ENCODE assay signal across 10 cellular contexts in the genomic region with DNA sequence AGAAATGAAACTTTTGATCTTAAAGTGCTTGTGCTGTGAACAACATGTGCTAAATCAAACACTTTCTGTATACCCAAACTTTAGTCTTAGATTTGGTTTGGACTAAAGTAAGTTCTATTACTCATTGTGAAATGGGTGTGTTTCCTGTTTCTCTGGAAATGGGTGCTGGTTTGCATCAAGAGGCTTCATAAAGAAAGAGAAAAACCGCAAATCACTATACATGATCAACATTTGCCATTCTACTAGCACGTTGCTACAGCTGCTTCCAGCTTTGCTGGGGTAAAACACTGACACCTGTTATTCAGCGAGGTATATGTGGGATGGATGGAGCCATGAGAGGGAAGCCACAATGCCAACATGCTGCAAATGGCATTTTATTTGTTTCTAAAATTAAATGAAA.
DNase-seq lines count a peak whose midpoint lies in the region; ATAC-seq, FAIRE-seq and TF ChIP-seq lines count a peak whose summit lies in the region.
"Had no signal": no experiment of that assay in that cellular context is flagged by ENCODE, and none has a peak within 500 bp of the region (broad histone marks: within the 10 kb centered on the region; RNA-seq: fewer than 3 reads in every experiment).

No MANE protein-coding gene starts in this region.

- no peaks in the 10 kb centered on the region for H3K9me3 ChIP-seq in MG63
- H3K9me3 ChIP-seq: adrenal gland had no signal

- H3K36me3 ChIP-seq in MG63: no peaks in the 10 kb centered on the region
- H3K36me3 ChIP-seq: adrenal gland had no signal

- no peak overlapping the region for H3K4me3 ChIP-seq in MG63
- H3K4me3 ChIP-seq: adrenal gland had no signal

- H3K27me3 ChIP-seq in MG63: no peaks in the 10 kb centered on the region
- H3K27me3 ChIP-seq: adrenal gland had no signal

- H3K27ac Mint-ChIP-seq in activated naive CD8-positive, alpha-beta T cell treated with anti-CD3 and anti-CD28 coated beads for 36 hours: peak overlapping the region; percentile 85

- DNase-seq in GM12892 (ENCODE audit: insufficient read length): peak; percentile 16
- peak; percentile 8 for DNase-seq in activated naive CD8-positive, alpha-beta T cell treated with anti-CD3 and anti-CD28 coated beads for 36 hours
- DNase-seq in NOMO-1 (lab: John Stamatoyannopoulos, UW; ENCODE audit: unreplicated experiment in 2 of 2): no peak
- DNase-seq in RCC 7860 (ENCODE audit: low spot score): no peak
- DNase-seq in MG63: no peak
- DNase-seq in HK-2 (ENCODE audit: unreplicated experiment): no peak
- DNase-seq: adrenal gland, NCI-H446 had no signal

- H3K9me3 Mint-ChIP-seq in activated naive CD8-positive, alpha-beta T cell treated with anti-CD3 and anti-CD28 coated beads for 36 hours: no peaks in the 10 kb centered on the region

- TF ChIP-seq POLR2A in GM12892 (IDR thresholded peaks at IDR 0.05; ENCODE audit: low read depth, low read length): no peak

- no peak overlapping the region for H3K4me3 Mint-ChIP-seq in activated naive CD8-positive, alpha-beta T cell treated with anti-CD3 and anti-CD28 coated beads for 36 hours

- peaks cover 3% of the 10 kb centered on the region for H3K27me3 Mint-ChIP-seq in activated naive CD8-positive, alpha-beta T cell treated with anti-CD3 and anti-CD28 coated beads for 36 hours

- peak; percentile 89 for ATAC-seq in GM21381 (IDR thresholded peaks at IDR 0.05; ENCODE audit: unreplicated experiment)
- peak; percentile 96 for ATAC-seq in HG03439 (IDR thresholded peaks at IDR 0.05; ENCODE audit: unreplicated experiment)

- peaks cover 2% of the 10 kb centered on the region for H3K36me3 Mint-ChIP-seq in activated naive CD8-positive, alpha-beta T cell treated with anti-CD3 and anti-CD28 coated beads for 36 hours

- peaks cover 8% of the 10 kb centered on the region for H3K4me1 Mint-ChIP-seq in activated naive CD8-positive, alpha-beta T cell treated with anti-CD3 and anti-CD28 coated beads for 36 hours

- FAIRE-seq in GM12892 (lab: Jason Lieb, UNC) (peak; percentile 95), RCC 7860 (lab: Jason Lieb, UNC) (no peak)

Comparison
In these comparisons a context has a peak if more than half of its experiments do, and no peak if none do; other contexts are left out.
1. DNase-seq: peak in GM12892 (single experiment) and activated naive CD8-positive, alpha-beta T cell treated with anti-CD3 and anti-CD28 coated beads for 36 hours (single experiment); none in NOMO-1 (0 of 2), RCC 7860 (single experiment), MG63 (single experiment) and HK-2 (single experiment).